ENCODE assay signal across 8 cellular contexts in the genomic region with DNA sequence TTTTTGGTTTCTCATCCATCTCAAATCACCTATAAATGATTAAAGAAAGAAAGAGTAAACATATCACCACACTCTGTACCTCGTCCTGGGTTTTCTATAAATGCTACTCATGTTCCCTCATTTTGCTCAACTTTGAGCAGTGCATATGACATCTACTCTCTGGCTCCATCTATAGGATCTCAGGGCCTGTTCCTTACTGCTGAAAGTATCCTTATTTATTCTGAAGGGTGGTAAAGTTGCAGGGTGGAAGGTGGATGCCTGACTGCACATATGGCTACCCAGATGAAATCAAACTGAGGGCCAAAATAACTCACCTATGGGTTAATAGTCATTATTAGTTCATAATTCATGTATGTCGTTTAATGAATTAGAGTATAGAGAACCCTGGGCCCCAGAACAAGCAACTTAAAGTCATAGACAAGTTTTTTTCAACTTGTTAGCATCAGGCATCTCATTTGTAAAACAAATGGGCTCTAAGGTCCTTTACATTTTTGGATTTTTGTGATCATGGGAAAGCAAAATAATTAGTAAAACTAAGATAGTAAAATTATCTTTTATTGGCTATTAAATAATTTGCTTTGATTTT. TPM values are rescaled to one million over a fixed set of nuclear protein-coding genes. Genes with fewer than 3 reads are reported as not detected.
A peak's percentile ranks its signal among the peaks of the same experiment; 100 is the strongest.
DNase-seq lines count a peak whose midpoint lies in the region; ATAC-seq and TF ChIP-seq lines count a peak whose summit lies in the region.

No MANE protein-coding gene starts in this region.

- peak; percentile 76 for DNase-seq in DMS114 treated with DMSO at 0.1 percent for 48 hours (lab: John Stamatoyannopoulos, UW; ENCODE audit: unreplicated experiment)
- peak; percentile 76 for DNase-seq in NCI-H1694 treated with DMSO at 0.1 percent for 48 hours (lab: John Stamatoyannopoulos, UW)
- no peak for DNase-seq in WTC11 (ENCODE audit: low spot score)
- no peak for DNase-seq in left cardiac atrium
- no peak for DNase-seq in sigmoid colon
- no peak for DNase-seq in OCI-M2 (lab: John Stamatoyannopoulos, UW; ENCODE audit: unreplicated experiment)

- ATAC-seq in GM21447 (IDR thresholded peaks at IDR 0.05; ENCODE audit: unreplicated experiment) (peak; percentile 65), WTC11 (peak; percentile 88), left cardiac atrium (peak; percentile 83 to 86), HG03045 (IDR thresholded peaks at IDR 0.05; ENCODE audit: unreplicated experiment) (no peak)

- TF ChIP-seq CTCF in WTC11 (IDR thresholded peaks at IDR 0.05) = no peak
- TF ChIP-seq CTCF in sigmoid colon (IDR thresholded peaks at IDR 0.05) = peak; percentile 20 to 68 (median 59)

- TF ChIP-seq EP300 in sigmoid colon (IDR thresholded peaks at IDR 0.05) = no peak

- no peaks in the 10 kb centered on the region for H3K27me3 Mint-ChIP-seq in WTC11 (ENCODE audit: low read depth)

- no peak overlapping the region for H3K4me3 ChIP-seq in sigmoid colon

- no peaks in the 10 kb centered on the region for H3K9me3 ChIP-seq in sigmoid colon

- POLR2A ChIA-PET in WTC11 (lab: Charles Lee) = no interaction called here

- peaks cover 0 to 8% (median 3%) of the 10 kb centered on the region in 4 donors for H3K4me1 ChIP-seq in sigmoid colon

- H3K36me3 ChIP-seq in sigmoid colon = peaks cover 21 to 87% (median 48%) of the 10 kb centered on the region in 4 donors

- WGBS in sigmoid colon, 2 donors = 21 to 49% methylated on average over 2 of the region's 2 CpGs

- H3K4me3 Mint-ChIP-seq in WTC11 = no peak overlapping the region

- H3K27ac ChIP-seq in sigmoid colon = no peak overlapping the region

- no peaks in the 10 kb centered on the region for H3K9me3 Mint-ChIP-seq in WTC11

- no peaks in the 10 kb centered on the region for H3K27me3 ChIP-seq in sigmoid colon

- H3K27ac Mint-ChIP-seq in WTC11 = no peak overlapping the region; the same call in 1 of the 2 replicates

- peaks cover 32% of the 10 kb centered on the region for H3K4me1 Mint-ChIP-seq in WTC11

- H3K36me3 Mint-ChIP-seq in WTC11 = peaks cover 65% of the 10 kb centered on the region

- no peak for TF ChIP-seq POLR2A in sigmoid colon (IDR thresholded peaks at IDR 0.05)

- intact Hi-C loops in left cardiac atrium (cut with DNase I) = loop anchor here (5.0 to 10.0 kb wide), 3 partner anchors 71 to 259 kb away; a partner anchor contains a TSS
- intact Hi-C loops in sigmoid colon (cut with DNase I) = loop anchor here (1.0 to 10.0 kb wide), 4 partner anchors 73 to 581 kb away; no protein-coding TSS in a partner anchor

- CTCF ChIA-PET in WTC11 (lab: Charles Lee) = no interaction called here

TF ChIP-seq in WTC11, 78 proteins besides CTCF, POLR2A, EP300 and RAD21 (continues in another document):
- TF ChIP-seq, protein P1, sequence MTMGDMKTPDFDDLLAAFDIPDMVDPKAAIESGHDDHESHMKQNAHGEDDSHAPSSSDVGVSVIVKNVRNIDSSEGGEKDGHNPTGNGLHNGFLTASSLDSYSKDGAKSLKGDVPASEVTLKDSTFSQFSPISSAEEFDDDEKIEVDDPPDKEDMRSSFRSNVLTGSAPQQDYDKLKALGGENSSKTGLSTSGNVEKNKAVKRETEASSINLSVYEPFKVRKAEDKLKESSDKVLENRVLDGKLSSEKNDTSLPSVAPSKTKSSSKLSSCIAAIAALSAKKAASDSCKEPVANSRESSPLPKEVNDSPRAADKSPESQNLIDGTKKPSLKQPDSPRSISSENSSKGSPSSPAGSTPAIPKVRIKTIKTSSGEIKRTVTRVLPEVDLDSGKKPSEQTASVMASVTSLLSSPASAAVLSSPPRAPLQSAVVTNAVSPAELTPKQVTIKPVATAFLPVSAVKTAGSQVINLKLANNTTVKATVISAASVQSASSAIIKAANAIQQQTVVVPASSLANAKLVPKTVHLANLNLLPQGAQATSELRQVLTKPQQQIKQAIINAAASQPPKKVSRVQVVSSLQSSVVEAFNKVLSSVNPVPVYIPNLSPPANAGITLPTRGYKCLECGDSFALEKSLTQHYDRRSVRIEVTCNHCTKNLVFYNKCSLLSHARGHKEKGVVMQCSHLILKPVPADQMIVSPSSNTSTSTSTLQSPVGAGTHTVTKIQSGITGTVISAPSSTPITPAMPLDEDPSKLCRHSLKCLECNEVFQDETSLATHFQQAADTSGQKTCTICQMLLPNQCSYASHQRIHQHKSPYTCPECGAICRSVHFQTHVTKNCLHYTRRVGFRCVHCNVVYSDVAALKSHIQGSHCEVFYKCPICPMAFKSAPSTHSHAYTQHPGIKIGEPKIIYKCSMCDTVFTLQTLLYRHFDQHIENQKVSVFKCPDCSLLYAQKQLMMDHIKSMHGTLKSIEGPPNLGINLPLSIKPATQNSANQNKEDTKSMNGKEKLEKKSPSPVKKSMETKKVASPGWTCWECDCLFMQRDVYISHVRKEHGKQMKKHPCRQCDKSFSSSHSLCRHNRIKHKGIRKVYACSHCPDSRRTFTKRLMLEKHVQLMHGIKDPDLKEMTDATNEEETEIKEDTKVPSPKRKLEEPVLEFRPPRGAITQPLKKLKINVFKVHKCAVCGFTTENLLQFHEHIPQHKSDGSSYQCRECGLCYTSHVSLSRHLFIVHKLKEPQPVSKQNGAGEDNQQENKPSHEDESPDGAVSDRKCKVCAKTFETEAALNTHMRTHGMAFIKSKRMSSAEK (CRISPR knock-in tag; IDR thresholded peaks at IDR 0.05; ENCODE audit: borderline replicate concordance) = no peak
- TF ChIP-seq, protein P2, sequence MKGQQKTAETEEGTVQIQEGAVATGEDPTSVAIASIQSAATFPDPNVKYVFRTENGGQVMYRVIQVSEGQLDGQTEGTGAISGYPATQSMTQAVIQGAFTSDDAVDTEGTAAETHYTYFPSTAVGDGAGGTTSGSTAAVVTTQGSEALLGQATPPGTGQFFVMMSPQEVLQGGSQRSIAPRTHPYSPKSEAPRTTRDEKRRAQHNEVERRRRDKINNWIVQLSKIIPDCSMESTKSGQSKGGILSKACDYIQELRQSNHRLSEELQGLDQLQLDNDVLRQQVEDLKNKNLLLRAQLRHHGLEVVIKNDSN (CRISPR knock-in tag; IDR thresholded peaks at IDR 0.05) = no peak
- TF ChIP-seq, protein P3, sequence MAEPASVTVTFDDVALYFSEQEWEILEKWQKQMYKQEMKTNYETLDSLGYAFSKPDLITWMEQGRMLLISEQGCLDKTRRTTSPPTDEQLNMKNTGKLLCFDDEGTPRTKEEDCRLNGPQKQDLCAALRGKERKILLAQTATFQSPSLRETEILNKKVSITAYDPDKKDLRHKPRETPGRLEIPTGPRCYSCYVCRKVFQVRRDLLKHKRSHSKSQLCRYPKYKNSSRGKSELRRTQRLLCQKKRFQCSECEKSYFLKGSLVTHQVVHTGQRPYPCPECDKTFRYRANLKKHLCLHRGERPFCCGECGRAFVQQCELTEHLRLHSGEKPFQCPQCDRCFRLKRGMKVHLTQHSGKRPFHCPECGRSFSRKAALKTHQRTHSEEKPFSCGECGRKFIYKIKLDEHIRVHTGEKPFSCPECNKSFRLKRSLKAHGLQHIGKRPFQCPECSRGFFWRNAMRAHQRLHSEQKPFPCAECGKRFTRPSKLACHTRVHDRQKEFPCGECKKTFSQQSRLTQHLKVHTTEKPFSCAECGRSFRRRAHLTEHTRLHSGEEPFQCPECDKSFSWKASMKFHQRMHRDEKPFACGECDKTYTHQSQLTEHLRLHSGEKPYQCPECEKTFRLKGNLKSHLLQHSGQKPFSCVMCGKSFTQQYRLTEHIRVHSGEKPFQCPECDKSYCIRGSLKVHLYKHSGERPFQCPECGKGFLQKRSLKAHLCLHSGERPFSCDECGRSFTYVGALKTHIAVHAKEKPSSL (CRISPR knock-in tag; conservative IDR thresholded peaks at IDR 0.05) = no peak
- TF ChIP-seq ZBTB21 (CRISPR knock-in tag; IDR thresholded peaks at IDR 0.05; ENCODE audit: borderline replicate concordance) (no peak), ZNF121 (CRISPR knock-in tag; IDR thresholded peaks at IDR 0.05) (no peak), MYBL2 (CRISPR knock-in tag; IDR thresholded peaks at IDR 0.05) (no peak), GTF2I (CRISPR knock-in tag; conservative IDR thresholded peaks at IDR 0.05) (no peak), FOXJ3 (CRISPR knock-in tag; IDR thresholded peaks at IDR 0.05; ENCODE audit: borderline replicate concordance) (no peak), ZNF138 (CRISPR knock-in tag; conservative IDR thresholded peaks at IDR 0.05) (no peak), HMGA2 (CRISPR knock-in tag; IDR thresholded peaks at IDR 0.05) (no peak), TP53 (CRISPR knock-in tag; IDR thresholded peaks at IDR 0.05) (no peak), ZNF219 (CRISPR knock-in tag; IDR thresholded peaks at IDR 0.05; ENCODE audit: borderline replicate concordance) (no peak)
- TF ChIP-seq, protein P4, sequence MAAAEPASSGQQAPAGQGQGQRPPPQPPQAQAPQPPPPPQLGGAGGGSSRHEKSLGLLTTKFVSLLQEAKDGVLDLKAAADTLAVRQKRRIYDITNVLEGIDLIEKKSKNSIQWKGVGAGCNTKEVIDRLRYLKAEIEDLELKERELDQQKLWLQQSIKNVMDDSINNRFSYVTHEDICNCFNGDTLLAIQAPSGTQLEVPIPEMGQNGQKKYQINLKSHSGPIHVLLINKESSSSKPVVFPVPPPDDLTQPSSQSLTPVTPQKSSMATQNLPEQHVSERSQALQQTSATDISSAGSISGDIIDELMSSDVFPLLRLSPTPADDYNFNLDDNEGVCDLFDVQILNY (CRISPR knock-in tag; IDR thresholded peaks at IDR 0.05) = no peak
- TF ChIP-seq, protein P5, sequence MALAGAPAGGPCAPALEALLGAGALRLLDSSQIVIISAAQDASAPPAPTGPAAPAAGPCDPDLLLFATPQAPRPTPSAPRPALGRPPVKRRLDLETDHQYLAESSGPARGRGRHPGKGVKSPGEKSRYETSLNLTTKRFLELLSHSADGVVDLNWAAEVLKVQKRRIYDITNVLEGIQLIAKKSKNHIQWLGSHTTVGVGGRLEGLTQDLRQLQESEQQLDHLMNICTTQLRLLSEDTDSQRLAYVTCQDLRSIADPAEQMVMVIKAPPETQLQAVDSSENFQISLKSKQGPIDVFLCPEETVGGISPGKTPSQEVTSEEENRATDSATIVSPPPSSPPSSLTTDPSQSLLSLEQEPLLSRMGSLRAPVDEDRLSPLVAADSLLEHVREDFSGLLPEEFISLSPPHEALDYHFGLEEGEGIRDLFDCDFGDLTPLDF (CRISPR knock-in tag; IDR thresholded peaks at IDR 0.05) = no peak
- TF ChIP-seq, protein P6, sequence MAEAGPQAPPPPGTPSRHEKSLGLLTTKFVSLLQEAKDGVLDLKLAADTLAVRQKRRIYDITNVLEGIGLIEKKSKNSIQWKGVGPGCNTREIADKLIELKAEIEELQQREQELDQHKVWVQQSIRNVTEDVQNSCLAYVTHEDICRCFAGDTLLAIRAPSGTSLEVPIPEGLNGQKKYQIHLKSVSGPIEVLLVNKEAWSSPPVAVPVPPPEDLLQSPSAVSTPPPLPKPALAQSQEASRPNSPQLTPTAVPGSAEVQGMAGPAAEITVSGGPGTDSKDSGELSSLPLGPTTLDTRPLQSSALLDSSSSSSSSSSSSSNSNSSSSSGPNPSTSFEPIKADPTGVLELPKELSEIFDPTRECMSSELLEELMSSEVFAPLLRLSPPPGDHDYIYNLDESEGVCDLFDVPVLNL (CRISPR knock-in tag; IDR thresholded peaks at IDR 0.05; ENCODE audit: borderline replicate concordance, low read depth) = no peak

RNA-seq across cellular contexts. Expression of a gene that starts 46.5 kb away (rescaled TPM):
- total RNA-seq in WTC11 (2021) (0.25 to 0.52 TPM (median 0.41 TPM) in 3 replicates), left cardiac atrium (10 to 100 TPM in 1 of 2 donors, 1 to 10 TPM in 1; 9.7 to 16.0 TPM), sigmoid colon (10 to 100 TPM in 3 of 4 donors, 1 to 10 TPM in 1; 5.0 to 16.3 (median 12.5) TPM)
- polyA plus RNA-seq in sigmoid colon = 1 to 10 TPM; 6.0 to 9.2 (median 7.0) TPM

Comparison
In these comparisons a context has a peak if more than half of its experiments do, and no peak if none do; other contexts are left out.
1. DNase-seq: peak in DMS114 treated with DMSO at 0.1 percent for 48 hours (single experiment) and NCI-H1694 treated with DMSO at 0.1 percent for 48 hours (single experiment); none in WTC11 (single experiment), left cardiac atrium (single experiment), sigmoid colon (single experiment) and OCI-M2 (single experiment).